Comparison of ENCODE assay signal across 8 cellular contexts in genomic region chr17:18038861-18039534, GRCh38. TPM values are rescaled to one million over a fixed set of nuclear protein-coding genes. Genes with fewer than 3 reads are reported as not detected.
A peak's percentile ranks its signal among the peaks of the same experiment; 100 is the strongest.
DNase-seq lines count a peak whose midpoint lies in the region; ATAC-seq and TF ChIP-seq lines count a peak whose summit lies in the region.

Gene ATPAF2, minus strand, starts transcription at chr17:18039168. Its CDS starts 155 bp downstream, at chr17:18039013.
Gene GID4, plus strand, starts transcription at chr17:18039408. Its CDS starts 57 bp downstream, at chr17:18039465.

- TF ChIP-seq CTCF in GM13977 (IDR thresholded peaks at IDR 0.05; ENCODE audit: extremely low read depth, insufficient read depth, missing control alignments), result no peak
- peak in 2 of 6 experiments; percentile 12 to 39 for TF ChIP-seq CTCF in upper lobe of left lung (IDR thresholded peaks at IDR 0.05)

- no peaks in the 10 kb centered on the region for H3K9me3 ChIP-seq in upper lobe of left lung

- peaks cover 24 to 38% (median 30%) of the 10 kb centered on the region in 4 donors for H3K4me1 ChIP-seq in upper lobe of left lung

- H3K27me3 ChIP-seq in upper lobe of left lung, result no peaks in the 10 kb centered on the region

- 0% methylated on average over 1 to 52 of the region's 67 CpGs for whole genome bisulfite sequencing in upper lobe of left lung, 2 donors

- H3K27ac ChIP-seq in upper lobe of left lung, result peak within 1 kb of the TSS; percentile 72 to 92 (median 78)

- peak in 2 of 4 donors; percentile 24 to 63 for TF ChIP-seq POLR2A in upper lobe of left lung (IDR thresholded peaks at IDR 0.05)

- intact Hi-C loops in left cardiac atrium (cut with DNase I), result loop anchor here (5.0 to 10.0 kb wide), 5 partner anchors 114 to 362 kb away; no protein-coding TSS in a partner anchor
- intact Hi-C loops in posterior vena cava (cut with DNase I), result loop anchor here (5.0 to 10.0 kb wide), 4 partner anchors 144 to 362 kb away; partner anchors contain the start of gene RAI1 (in 1 of the 2)

- no peaks in the 10 kb centered on the region for H3K36me3 ChIP-seq in upper lobe of left lung

- DNase-seq in GM13977 (ENCODE audit: low spot score), result peak; percentile 98
- DNase-seq in NCI-H146 treated with DMSO at 0.1 percent for 48 hours (lab: John Stamatoyannopoulos, UW; ENCODE audit: unreplicated experiment), result peak; percentile 93
- peak; percentile 99 to 100 (median 99) for DNase-seq in T-helper 1 cell
- DNase-seq in amniotic stem cell (lab: John Stamatoyannopoulos, UW), result peak; percentile 97
- peak; percentile 100 for DNase-seq in left cardiac atrium
- peak; percentile 100 for DNase-seq in posterior vena cava (ENCODE audit: low spot score)
- DNase-seq in upper lobe of left lung, result peak; percentile 100

- no peak for TF ChIP-seq EP300 in upper lobe of left lung (IDR thresholded peaks at IDR 0.05)

- peak within 1 kb of the TSS; percentile 78 to 97 (median 92) for H3K4me3 ChIP-seq in upper lobe of left lung

- in situ Hi-C loops in GM13977 (cut with MboI; ENCODE audit: low pct_unique_long_range_greater_than_20kb, low sequenced_read_pairs, unreplicated experiment), result loop anchor here (10.0 kb wide), 1 partner anchor 154 kb away; no protein-coding TSS in a partner anchor

- ATAC-seq in HG02870 (IDR thresholded peaks at IDR 0.05; ENCODE audit: unreplicated experiment) (peak; percentile 85), left cardiac atrium (peak; percentile 97 to 98), upper lobe of left lung (ENCODE audit: low FRiP score in 2 of 2) (peak; percentile 98 to 99)

RNA-seq across cellular contexts. Expression of gene ATPAF2, which starts in this region (rescaled TPM):
- total RNA-seq in left cardiac atrium (10 to 100 TPM; 21.7 to 30.5 TPM), posterior vena cava (10 to 100 TPM; 12.1 to 18.3 TPM), upper lobe of left lung (10 to 100 TPM; 19.2 to 68.1 (median 30.7) TPM)

RNA-seq across cellular contexts. Expression of gene GID4, which starts in this region (rescaled TPM):
- total RNA-seq in left cardiac atrium (10 to 100 TPM; 14.6 to 15.1 TPM), posterior vena cava (10 to 100 TPM; 12.6 to 21.4 TPM), upper lobe of left lung (10 to 100 TPM in 3 of 6 donors, 1 to 10 TPM in 3; 6.3 to 17.1 (median 9.8) TPM)

Comparison
In these comparisons a context has a peak if more than half of its experiments do, and no peak if none do; other contexts are left out.
1. Peak in every context shown above with its lines: DNase-seq, ATAC-seq, H3K4me3 ChIP-seq and H3K27ac ChIP-seq.